29 cellular contexts compared by ENCODE assay signal in genomic region chr10:5732141-5732540, GRCh38. TPM values are rescaled to one million over a fixed set of nuclear protein-coding genes. Genes with fewer than 3 reads are reported as not detected.
DNase-seq lines count a peak whose midpoint lies in the region; ATAC-seq, FAIRE-seq and TF ChIP-seq lines count a peak whose summit lies in the region.
"Had no signal": no experiment of that assay in that cellular context is flagged by ENCODE, and none has a peak within 500 bp of the region (broad histone marks: within the 10 kb centered on the region; RNA-seq: fewer than 3 reads in every experiment).

No MANE protein-coding gene starts in this region.

- peaks cover 0 to 2% (median 0%) of the 10 kb centered on the region in 7 donors for H3K9me3 Mint-ChIP-seq in CD4-positive, CD25-positive, alpha-beta regulatory T cell
- no peaks in the 10 kb centered on the region for H3K9me3 Mint-ChIP-seq in CD8-positive, alpha-beta memory T cell
- H3K9me3 Mint-ChIP-seq: activated naive CD4-positive, alpha-beta T cell treated with anti-CD3 and anti-CD28 coated beads, Interleukin-2, amount 50 U/mL, for 24 hours; dendritic cell treated with granulocyte-macrophage colony-stimulating factor and Interleukin-4, amounts not matched to agents 40 ng/mL and 50 ng/mL, for 4 days had no signal

- DNase-seq in CD4-positive, CD25-positive, alpha-beta regulatory T cell, result no peak
- DNase-seq in CD8-positive, alpha-beta memory T cell, result no peak
- DNase-seq in K562 (ENCODE audit: extremely low read depth in 1 of 4, low spot score in 3 of 4) (no peak), myocyte (ENCODE audit: low read depth) (peak; percentile 20), D341Med (ENCODE audit: low spot score) (no peak), retina (no peak), GM19238 (ENCODE audit: insufficient read length, low spot score) (no peak)
- DNase-seq: activated CD4-positive, CD25-positive, alpha-beta regulatory T cell; activated CD8-positive, alpha-beta memory T cell treated with anti-CD3 and anti-CD28 coated beads for 24 hours; caudate nucleus; esophagus squamous epithelium; foreskin melanocyte; left colon; mesendoderm; NCI-H1436 treated with DMSO at 0.1 percent for 48 hours; NCI-H748 treated with DMSO at 0.1 percent for 48 hours; stimulated activated CD4-positive, alpha-beta T cell treated with anti-CD3 and anti-CD28 coated beads, Interleukin-1b, Interleukin-23, amount 100 ng/mL, for 48 hours; stimulated activated CD8-positive, alpha-beta memory T cell treated with anti-CD3 and anti-CD28 coated beads, Interleukin-4, amount 100 ng/mL, for 48 hours; transverse colon had no signal

- in situ Hi-C loops in K562 (cut with MboI), result no loop called here

- WGBS in K562 (ENCODE audit: insufficient coverage, low coverage, missing lambda C conversion rate), result 74% methylated on average over 4 of the region's 4 CpGs

- H3K4me2 ChIP-seq in K562 (ENCODE audit: insufficient read depth, low read length), result no peak overlapping the region
- H3K4me2 ChIP-seq: hepatocyte, KMS-11, smooth muscle cell had no signal

- no peaks in the 10 kb centered on the region for H3K9me1 ChIP-seq in K562 (ENCODE audit: control insufficient read depth, insufficient read depth, low read length)

- no peaks in the 10 kb centered on the region for H3K27me3 ChIP-seq in CD4-positive, CD25-positive, alpha-beta regulatory T cell (ENCODE audit: control insufficient read depth, insufficient read depth, low read length)
- no peaks in the 10 kb centered on the region for H3K27me3 ChIP-seq in CD8-positive, alpha-beta memory T cell (ENCODE audit: insufficient read depth, low read length, poor library complexity, severe bottlenecking)
- H3K27me3 ChIP-seq in K562 (ENCODE audit: control insufficient read depth in 2 of 2, insufficient read depth in 2 of 2, low read length in 2 of 2), result no peaks in the 10 kb centered on the region
- H3K27me3 ChIP-seq: ascending aorta, esophagus squamous epithelium, hepatocyte, SJSA1, transverse colon had no signal

- H3K27ac Mint-ChIP-seq in CD4-positive, CD25-positive, alpha-beta regulatory T cell, result peak overlapping the region in 2 of 3 donors; percentile 51 to 74
- H3K27ac Mint-ChIP-seq in CD8-positive, alpha-beta memory T cell, result peak overlapping the region in 5 of 8 donors; percentile 15 to 93 (median 43)
- H3K27ac Mint-ChIP-seq: activated naive CD4-positive, alpha-beta T cell treated with anti-CD3 and anti-CD28 coated beads, Interleukin-2, amount 50 U/mL, for 24 hours; dendritic cell treated with granulocyte-macrophage colony-stimulating factor and Interleukin-4, amounts not matched to agents 40 ng/mL and 50 ng/mL, for 4 days had no signal

- FAIRE-seq in K562 (lab: Jason Lieb, UNC), result no peak
- FAIRE-seq: endometrium had no signal

- POLR2A ChIA-PET in CD8-positive, alpha-beta memory T cell (lab: Charles Lee), result no interaction called here
- POLR2A ChIA-PET in K562 (lab: Yijun Ruan, JAX), result interaction anchor here (0.7 to 1.6 kb wide), 3 partner anchors 9 to 533 kb away, joined by 3 to 5 read pairs (median 4); no protein-coding TSS in a partner anchor

- CTCF ChIA-PET in CD8-positive, alpha-beta memory T cell (lab: Charles Lee), result interaction anchor here (1.7 kb wide), 1 partner anchor 10 kb away, joined by 3 read pairs; no protein-coding TSS in a partner anchor
- CTCF ChIA-PET in K562 (lab: Yijun Ruan, JAX; ENCODE audit: low intra/inter-chr PET ratio), result no interaction called here

- peaks cover 39% of the 10 kb centered on the region for H3K36me3 Mint-ChIP-seq in CD4-positive, CD25-positive, alpha-beta regulatory T cell
- peaks cover 0 to 77% (median 21%) of the 10 kb centered on the region in 3 donors for H3K36me3 Mint-ChIP-seq in CD8-positive, alpha-beta memory T cell

- no peak overlapping the region for H3K9ac ChIP-seq in K562 (ENCODE audit: insufficient read depth in 1 of 2, low read depth in 2 of 2, low read length in 2 of 2)
- H3K9ac ChIP-seq: KMS-11 had no signal

- no peaks in the 10 kb centered on the region for H3K9me3 ChIP-seq in CD4-positive, CD25-positive, alpha-beta regulatory T cell (ENCODE audit: control insufficient read depth in 2 of 2, low read length in 2 of 2)
- no peaks in the 10 kb centered on the region for H3K9me3 ChIP-seq in CD8-positive, alpha-beta memory T cell (ENCODE audit: low read length)
- H3K9me3 ChIP-seq in K562 (replicated peaks; ENCODE audit: control insufficient read depth, insufficient read depth, low read depth, low read length), result no peaks in the 10 kb centered on the region
- H3K9me3 ChIP-seq: ascending aorta, esophagus squamous epithelium, SJSA1, transverse colon had no signal

- H3K79me2 ChIP-seq in K562 (ENCODE audit: control insufficient read depth, insufficient read depth, low read length), result no peaks in the 10 kb centered on the region
- H3K79me2 ChIP-seq: hepatocyte had no signal

- no peak for TF ChIP-seq RAD21 in K562 (CRISPR knock-in tag; conservative IDR thresholded peaks at IDR 0.05 in 1 of 2, IDR thresholded peaks at IDR 0.05 in 1 of 2)

- no peaks in the 10 kb centered on the region for H3K4me1 ChIP-seq in CD4-positive, CD25-positive, alpha-beta regulatory T cell (ENCODE audit: control insufficient read depth, insufficient read depth, low read length, poor library complexity, severe bottlenecking)
- no peaks in the 10 kb centered on the region for H3K4me1 ChIP-seq in CD8-positive, alpha-beta memory T cell (ENCODE audit: insufficient read depth, low read length)
- no peaks in the 10 kb centered on the region for H3K4me1 ChIP-seq in K562 (replicated peaks in 1 of 2; ENCODE audit: control insufficient read depth in 2 of 2, insufficient read depth in 2 of 2, low read length in 2 of 2)
- H3K4me1 ChIP-seq: ascending aorta, esophagus squamous epithelium, SJSA1, transverse colon had no signal

- no peak for TF ChIP-seq EP300 in K562 (IDR thresholded peaks at IDR 0.05; ENCODE audit: low read length)

- intact Hi-C loops in K562 (cut with micrococcal nuclease), result loop anchor here (10.0 kb wide), 1 partner anchor 97 kb away; no protein-coding TSS in a partner anchor

- no peaks in the 10 kb centered on the region for H3K27me3 Mint-ChIP-seq in CD4-positive, CD25-positive, alpha-beta regulatory T cell
- no peaks in the 10 kb centered on the region for H3K27me3 Mint-ChIP-seq in CD8-positive, alpha-beta memory T cell
- H3K27me3 Mint-ChIP-seq: activated naive CD4-positive, alpha-beta T cell treated with anti-CD3 and anti-CD28 coated beads, Interleukin-2, amount 50 U/mL, for 24 hours; dendritic cell treated with granulocyte-macrophage colony-stimulating factor and Interleukin-4, amounts not matched to agents 40 ng/mL and 50 ng/mL, for 4 days had no signal

- BruUV-seq in K562 (replicated peaks; lab: Mats Ljungman, UMichigan), result TSS peak; percentile 18

- no peak overlapping the region for H2AFZ ChIP-seq in K562 (ENCODE audit: low read depth, low read length)
- H2AFZ ChIP-seq: hepatocyte had no signal

- no peak for TF ChIP-seq POLR2A in K562 (conservative IDR thresholded peaks at IDR 0.05)

- H3K36me3 ChIP-seq in CD4-positive, CD25-positive, alpha-beta regulatory T cell (ENCODE audit: control insufficient read depth, insufficient read depth, low read length), result peaks cover 62% of the 10 kb centered on the region
- peaks cover 11% of the 10 kb centered on the region for H3K36me3 ChIP-seq in CD8-positive, alpha-beta memory T cell (ENCODE audit: insufficient read depth, low read length)
- H3K36me3 ChIP-seq in K562 (ENCODE audit: control insufficient read depth, insufficient read depth, low read length), result peaks cover 76% of the 10 kb centered on the region

- TF ChIP-seq CTCF in K562 (IDR thresholded peaks at IDR 0.05 in 2 of 3, conservative IDR thresholded peaks at IDR 0.05 in 1 of 3; ENCODE audit: insufficient read depth in 2 of 3, low read depth in 1 of 3, low read length in 3 of 3), result no peak

- peaks cover 4 to 19% (median 8%) of the 10 kb centered on the region in 4 donors for H3K4me1 Mint-ChIP-seq in CD4-positive, CD25-positive, alpha-beta regulatory T cell
- H3K4me1 Mint-ChIP-seq in CD8-positive, alpha-beta memory T cell, result peaks cover 18 to 36% (median 33%) of the 10 kb centered on the region in 3 donors

- no peak for ATAC-seq in CD4-positive, CD25-positive, alpha-beta regulatory T cell (ENCODE audit: low read depth in 2 of 2)
- ATAC-seq in K562, result no peak
- ATAC-seq: HCT116, left colon had no signal

- H3K4me3 Mint-ChIP-seq in CD4-positive, CD25-positive, alpha-beta regulatory T cell, result no peak overlapping the region
- no peak overlapping the region for H3K4me3 Mint-ChIP-seq in CD8-positive, alpha-beta memory T cell
- H3K4me3 Mint-ChIP-seq: activated naive CD4-positive, alpha-beta T cell treated with anti-CD3 and anti-CD28 coated beads, Interleukin-2, amount 50 U/mL, for 24 hours; dendritic cell treated with granulocyte-macrophage colony-stimulating factor and Interleukin-4, amounts not matched to agents 40 ng/mL and 50 ng/mL, for 4 days had no signal

- no peaks in the 10 kb centered on the region for H4K20me1 ChIP-seq in K562 (replicated peaks; ENCODE audit: control insufficient read depth, insufficient read depth, low read length)

- H3K4me3 ChIP-seq in CD4-positive, CD25-positive, alpha-beta regulatory T cell (ENCODE audit: low read depth, low read length), result no peak overlapping the region
- H3K4me3 ChIP-seq in CD8-positive, alpha-beta memory T cell (ENCODE audit: low read length), result no peak overlapping the region
- no peak overlapping the region for H3K4me3 ChIP-seq in K562
- H3K4me3 ChIP-seq: ascending aorta, esophagus squamous epithelium, hepatocyte, SJSA1, smooth muscle cell, transverse colon had no signal

- no peak overlapping the region for H3K27ac ChIP-seq in CD4-positive, CD25-positive, alpha-beta regulatory T cell (ENCODE audit: insufficient read depth, low read length, poor library complexity, severe bottlenecking)
- H3K27ac ChIP-seq in CD8-positive, alpha-beta memory T cell (ENCODE audit: low read depth, low read length), result no peak overlapping the region
- no peak overlapping the region for H3K27ac ChIP-seq in K562 (ENCODE audit: extremely low read depth, low read depth, low read length)
- H3K27ac ChIP-seq: ascending aorta, C4-2B, esophagus squamous epithelium, hepatocyte, KMS-11, SJSA1, transverse colon had no signal

RNA-seq across cellular contexts. Expression of gene TASOR2, which starts 47.5 kb away (rescaled TPM):
- total RNA-seq in CD4-positive, CD25-positive, alpha-beta regulatory T cell, result 75.9 TPM
- 10 to 100 TPM in 2 of 4 donors, 1 to 10 TPM in 2; 6.7 to 13.6 (median 10.2) TPM for polyA plus RNA-seq in CD4-positive, CD25-positive, alpha-beta regulatory T cell
- total RNA-seq in CD8-positive, alpha-beta memory T cell, result 10 to 100 TPM; 71.2 to 74.2 TPM
- polyA plus RNA-seq in CD8-positive, alpha-beta memory T cell, result 11.6 TPM
- 55.2 and 226 TPM in 2 replicates for total RNA-seq in K562 (2011; cell fraction: chromatin; rRNA removed; ENCODE audit: low replicate concordance)
- total RNA-seq in K562 (2011; cell fraction: nucleolus; rRNA removed), result 35.5 and 61.6 TPM in 2 replicates
- total RNA-seq in K562 (2011; cell fraction: nucleoplasm; rRNA removed), result 75.3 and 118 TPM in 2 replicates
- total RNA-seq in K562 (2014; rRNA removed), result 63.2 and 65.0 TPM in 2 replicates
- 68.0 and 76.3 TPM in 2 replicates for total RNA-seq in K562 (2014; rRNA removed; fragmentation: Illumina TruSeq; extraction: Trizol)
- total RNA-seq in K562 (2015; rRNA removed; fragmentation: Illumina TruSeq; extraction: Trizol), result 67.3 and 75.3 TPM in 2 replicates
- 60.9 and 66.2 TPM in 2 replicates for total RNA-seq in K562 (2021)
- 38.1 and 48.4 TPM in 2 replicates for polyA plus RNA-seq in K562 (2011; rRNA removed)
- polyA plus RNA-seq in K562 (2011; cell fraction: cytosol; rRNA removed), result 10.4 and 13.8 TPM in 2 replicates
- 69.3 and 70.3 TPM in 2 replicates for polyA plus RNA-seq in K562 (2011; cell fraction: nucleus; rRNA removed)
- 24.7 and 31.3 TPM in 2 replicates for polyA plus RNA-seq in K562 (2012)
- 49.2 and 52.3 TPM in 2 replicates for polyA plus RNA-seq in K562 (2014; fragmentation: Illumina TruSeq; extraction: Trizol)
- 10 to 100 TPM; 12.7 to 14.1 TPM for polyA plus RNA-seq in K562 (2014; fragmentation: Nextera tagmentation; extraction: Ambion mirVana)
- polyA plus RNA-seq in K562 (2014; rRNA removed), result 35.7 and 37.3 TPM in 2 replicates
- 89.0 and 95.1 TPM in 2 replicates for polyA minus RNA-seq in K562 (2011; rRNA and poly(A)+ RNA removed)
- 33.9 and 39.1 TPM in 2 replicates for polyA minus RNA-seq in K562 (2011; cell fraction: cytosol; rRNA and poly(A)+ RNA removed)
- 68.9 and 95.9 TPM in 2 replicates for polyA minus RNA-seq in K562 (2011; cell fraction: nucleus; rRNA and poly(A)+ RNA removed)
- total RNA-seq in myocyte, result 89.5 and 93.8 TPM in 2 replicates
- 14.5 TPM for polyA plus RNA-seq in myocyte (2012)
